In genomic region chr9:2127486-2127885, GRCh38 we compare ENCODE assay signal across 13 cellular contexts.
DNase-seq lines count a peak whose midpoint lies in the region; ATAC-seq and TF ChIP-seq lines count a peak whose summit lies in the region.
"Had no signal": no experiment of that assay in that cellular context is flagged by ENCODE, and none has a peak within 500 bp of the region (broad histone marks: within the 10 kb centered on the region; RNA-seq: fewer than 3 reads in every experiment).

No MANE protein-coding gene starts in this region.

- no peak for ATAC-seq in effector memory CD8-positive, alpha-beta T cell (replicated peaks)
- no peak for ATAC-seq in GM21423 (IDR thresholded peaks at IDR 0.05; ENCODE audit: unreplicated experiment)
- ATAC-seq in HG03097 (IDR thresholded peaks at IDR 0.05; ENCODE audit: low FRiP score, unreplicated experiment) = no peak

- peaks cover 33% of the 10 kb centered on the region for H3K36me3 Mint-ChIP-seq in HFFc6 (ENCODE audit: low read depth)
- peaks cover 53% of the 10 kb centered on the region for H3K36me3 Mint-ChIP-seq in effector memory CD8-positive, alpha-beta T cell (ENCODE audit: insufficient read depth)
- H3K36me3 Mint-ChIP-seq in osteocyte (ENCODE audit: unreplicated experiment) = peaks cover 21% of the 10 kb centered on the region

- H3K4me1 Mint-ChIP-seq in HFFc6 (ENCODE audit: low read depth) = peaks cover 56% of the 10 kb centered on the region
- H3K4me1 Mint-ChIP-seq in effector memory CD8-positive, alpha-beta T cell (ENCODE audit: low read depth in 2 of 2) = peaks cover 45 to 58% of the 10 kb centered on the region in 2 donors
- H3K4me1 Mint-ChIP-seq in osteocyte (ENCODE audit: unreplicated experiment) = peaks cover 31% of the 10 kb centered on the region
- H3K4me1 Mint-ChIP-seq: endodermal cell had no signal

- no peak for TF ChIP-seq CTCF in AG09309 (IDR thresholded peaks at IDR 0.05; ENCODE audit: control insufficient read depth, insufficient read depth, low read depth, low read length, missing control alignments)
- TF ChIP-seq CTCF in HFFc6 (IDR thresholded peaks at IDR 0.05) = no peak
- no peak for TF ChIP-seq CTCF in osteocyte (IDR thresholded peaks at IDR 0.05)

- H3K4me3 ChIP-seq in AG09309 (ENCODE audit: control insufficient read depth, low read depth, low read length) = no peak overlapping the region

- DNase-seq in AG09309 (ENCODE audit: low read depth) (peak; percentile 56), HFFc6 (peak; percentile 18), osteocyte (ENCODE audit: extremely low spot score, unreplicated experiment) (no peak), NCI-H446 (lab: John Stamatoyannopoulos, UW) (no peak), posterior cingulate gyrus (no peak)
- no peak for DNase-seq in effector memory CD8-positive, alpha-beta T cell
- DNase-seq: activated CD4-positive, CD25-positive, alpha-beta regulatory T cell; DMS153; endodermal cell; KBM-7 had no signal

- H3K9me3 Mint-ChIP-seq in HFFc6 = no peaks in the 10 kb centered on the region
- no peaks in the 10 kb centered on the region for H3K9me3 Mint-ChIP-seq in effector memory CD8-positive, alpha-beta T cell
- H3K9me3 Mint-ChIP-seq in osteocyte (ENCODE audit: unreplicated experiment) = no peaks in the 10 kb centered on the region
- H3K9me3 Mint-ChIP-seq: activated T-helper 1 cell treated with anti-CD3 and anti-CD28 coated beads, Interleukin-12 subunit alpha, Interleukin-12 subunit beta, Interleukin-2, Interleukin-4 antibody, amounts not matched to agents 30 ng/mL and 10 ng/mL and 1 ng/mL, durations not matched to agents 14 hours and 24 hours and 36 hours; endodermal cell had no signal

- H3K4me3 Mint-ChIP-seq in HFFc6 (no peak overlapping the region), osteocyte (ENCODE audit: unreplicated experiment) (no peak overlapping the region)
- peak overlapping the region in 1 of 2 donors; percentile 38 for H3K4me3 Mint-ChIP-seq in effector memory CD8-positive, alpha-beta T cell
- H3K4me3 Mint-ChIP-seq: activated T-helper 1 cell treated with anti-CD3 and anti-CD28 coated beads, Interleukin-12 subunit alpha, Interleukin-12 subunit beta, Interleukin-2, Interleukin-4 antibody, amounts not matched to agents 30 ng/mL and 10 ng/mL and 1 ng/mL, durations not matched to agents 14 hours and 24 hours and 36 hours; endodermal cell had no signal

- intact Hi-C loops in posterior cingulate gyrus (cut with DNase I) = no loop called here

- H3K27me3 Mint-ChIP-seq in HFFc6 (ENCODE audit: insufficient read depth) (no peaks in the 10 kb centered on the region), osteocyte (ENCODE audit: unreplicated experiment) (no peaks in the 10 kb centered on the region)
- H3K27me3 Mint-ChIP-seq in effector memory CD8-positive, alpha-beta T cell = no peaks in the 10 kb centered on the region

- H3K27ac Mint-ChIP-seq in HFFc6 (0 out of 2 replicates have a peak overlapping the region, but pooled peaks have one; percentile 51), osteocyte (ENCODE audit: unreplicated experiment) (peak overlapping the region; percentile 45)
- peak overlapping the region; percentile 80 to 91 for H3K27ac Mint-ChIP-seq in effector memory CD8-positive, alpha-beta T cell
- H3K27ac Mint-ChIP-seq: activated T-helper 1 cell treated with anti-CD3 and anti-CD28 coated beads, Interleukin-12 subunit alpha, Interleukin-12 subunit beta, Interleukin-2, Interleukin-4 antibody, amounts not matched to agents 30 ng/mL and 10 ng/mL and 1 ng/mL, durations not matched to agents 14 hours and 24 hours and 36 hours; endodermal cell had no signal

Comparison
In these comparisons a context has a peak if more than half of its experiments do, and no peak if none do; other contexts are left out.
1. DNase-seq: peak in AG09309 (single experiment) and HFFc6 (single experiment); none in effector memory CD8-positive, alpha-beta T cell (0 of 3), osteocyte (single experiment), NCI-H446 (0 of 2) and posterior cingulate gyrus (0 of 10).
2. Peak in every context shown above with its lines, with median percentiles within 50 percentile points of each other: H3K27ac Mint-ChIP-seq.